ENCODE assay signal across 8 cellular contexts in the genomic region with DNA sequence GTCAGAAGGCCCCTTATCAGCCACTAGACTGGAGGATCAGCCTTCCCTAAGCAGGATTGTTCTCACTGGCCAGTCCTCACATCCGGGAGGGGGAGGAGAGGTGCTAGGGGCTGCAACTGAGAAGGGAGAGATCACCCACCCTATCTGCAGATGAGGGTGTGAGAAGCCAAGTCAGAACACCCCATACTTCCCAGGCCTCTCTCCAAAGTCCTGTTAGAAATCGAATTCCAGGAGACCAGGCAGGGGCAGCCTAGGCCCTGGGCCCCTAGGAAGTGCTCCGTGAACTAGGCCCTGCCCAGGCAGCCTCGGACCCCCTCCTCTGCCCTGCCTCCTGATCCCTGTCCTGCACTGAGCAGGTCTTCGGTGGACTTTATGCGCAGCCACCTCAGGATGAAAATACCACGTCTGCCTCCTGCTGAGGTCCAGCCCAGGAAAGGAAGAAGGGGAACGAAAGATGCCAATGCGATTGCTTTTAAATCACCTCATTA. TPM values are rescaled to one million over a fixed set of nuclear protein-coding genes. Genes with fewer than 3 reads are reported as not detected.
A peak's percentile ranks its signal among the peaks of the same experiment; 100 is the strongest.
DNase-seq lines count a peak whose midpoint lies in the region; ATAC-seq and TF ChIP-seq lines count a peak whose summit lies in the region.

No MANE protein-coding gene starts in this region.

- H3K27ac Mint-ChIP-seq in T-helper 17 cell, result no peak overlapping the region

- peaks cover 2% of the 10 kb centered on the region for H3K36me3 Mint-ChIP-seq in T-helper 17 cell (ENCODE audit: low read depth)

- H3K4me3 ChIP-seq in HCT116 (replicated peaks in 1 of 2; ENCODE audit: low read depth in 1 of 2, low read length in 2 of 2) (peak overlapping the region; percentile 79 to 90), prostate gland (peak overlapping the region; percentile 69 to 70)

- POLR2A ChIA-PET in HCT116 (lab: Charles Lee), result no interaction called here

- ATAC-seq in HCT116 (peak; percentile 12; the same call in 1 of the 2 replicates), T-helper 17 cell (no peak), HG02870 (IDR thresholded peaks at IDR 0.05; ENCODE audit: unreplicated experiment) (no peak)

- DNase-seq in HCT116 (ENCODE audit: low read depth, low spot score), result no peak
- no peak for DNase-seq in T-helper 17 cell
- DNase-seq in foreskin melanocyte, result peak; percentile 53
- DNase-seq in prostate gland (ENCODE audit: low spot score), result no peak
- DNase-seq in NCI-H1105 (lab: John Stamatoyannopoulos, UW), result no peak
- DNase-seq in stimulated activated CD4-positive, alpha-beta T cell treated with anti-CD3 and anti-CD28 coated beads, Interleukin-4, amount 100 ng/mL, for 4 hours, result no peak
- DNase-seq in mesenteric fat pad (ENCODE audit: low spot score), result no peak

- peak overlapping the region; percentile 79 for H3K9ac ChIP-seq in HCT116 (ENCODE audit: low read length)

- RAD21 ChIA-PET in HCT116 (lab: Charles Lee; ENCODE audit: low non-redundant PET in 1 of 2, low total read pairs in 2 of 2, uncharacterized antibody in 2 of 2, unreplicated experiment in 2 of 2), result no interaction called here

- BruUV-seq in HCT116 (replicated peaks; lab: Mats Ljungman, UMichigan), result TSS peak; percentile 42

- H3K4me1 Mint-ChIP-seq in T-helper 17 cell, result peaks cover 8% of the 10 kb centered on the region

- WGBS in prostate gland, result 17% methylated on average over 9 of the region's 9 CpGs

- peak overlapping the region; percentile 90 for H2AFZ ChIP-seq in HCT116 (ENCODE audit: low read depth, low read length, poor library complexity, severe bottlenecking)

- no peaks in the 10 kb centered on the region for H3K9me2 ChIP-seq in HCT116 (ENCODE audit: insufficient read depth)

- peak overlapping the region; percentile 25 for H3K4me3 Mint-ChIP-seq in T-helper 17 cell

- peaks cover 13 to 39% of the 10 kb centered on the region in 2 experiments for H3K4me1 ChIP-seq in HCT116 (ENCODE audit: control insufficient read depth in 1 of 2, insufficient read depth in 2 of 2, low read length in 2 of 2)
- no peaks in the 10 kb centered on the region for H3K4me1 ChIP-seq in prostate gland (replicated peaks)

- TF ChIP-seq RAD21 in HCT116 (IDR thresholded peaks at IDR 0.05; ENCODE audit: low read depth), result no peak

- no peaks in the 10 kb centered on the region for H3K9me3 ChIP-seq in HCT116 (ENCODE audit: control insufficient read depth in 1 of 2, insufficient read depth in 1 of 2, low read depth in 1 of 2, low read length in 2 of 2)
- H3K9me3 ChIP-seq in T-helper 17 cell (ENCODE audit: control insufficient read depth, low read length, poor library complexity, severe bottlenecking), result no peaks in the 10 kb centered on the region
- H3K9me3 ChIP-seq in prostate gland, result no peaks in the 10 kb centered on the region

- no peaks in the 10 kb centered on the region for H4K20me1 ChIP-seq in HCT116 (ENCODE audit: insufficient read depth)

- H3K27ac ChIP-seq in HCT116 (ENCODE audit: low read depth, low read length) (peak overlapping the region; percentile 91), prostate gland (peak overlapping the region; percentile 84 to 85)

- TF ChIP-seq POLR2A in HCT116 (IDR thresholded peaks at IDR 0.05; ENCODE audit: borderline replicate concordance, extremely low read depth, insufficient read depth, insufficient read length) (no peak), prostate gland (IDR thresholded peaks at IDR 0.05) (no peak)

- no peaks in the 10 kb centered on the region for H3K27me3 ChIP-seq in HCT116 (ENCODE audit: insufficient read depth, low read length)
- no peaks in the 10 kb centered on the region for H3K27me3 ChIP-seq in prostate gland (replicated peaks; ENCODE audit: insufficient read depth)

- TF ChIP-seq CTCF in HCT116 (IDR thresholded peaks at IDR 0.05 in 2 of 3, conservative IDR thresholded peaks at IDR 0.05 in 1 of 3; ENCODE audit: borderline replicate concordance in 1 of 3, insufficient read depth in 1 of 3, low read depth in 2 of 3, low read length in 2 of 3) (no peak), prostate gland (IDR thresholded peaks at IDR 0.05) (no peak)

- H3K36me3 ChIP-seq in HCT116 (ENCODE audit: control insufficient read depth in 1 of 2, insufficient read depth in 2 of 2, low read length in 2 of 2) (no peaks in the 10 kb centered on the region), prostate gland (no peaks in the 10 kb centered on the region)

- intact Hi-C loops in HCT116 (cut with micrococcal nuclease), result no loop called here
- intact Hi-C loops in prostate gland (cut with DNase I), result no loop called here

- CTCF ChIA-PET in HCT116 (lab: Charles Lee), result no interaction called here

- H3K4me2 ChIP-seq in HCT116 (ENCODE audit: low read length), result peak overlapping the region; percentile 100

- peaks cover 24% of the 10 kb centered on the region; the same call in 1 of the 2 replicates for H3K79me2 ChIP-seq in HCT116 (ENCODE audit: insufficient read depth, low read length)

- H3K27me3 Mint-ChIP-seq in T-helper 17 cell, result peaks cover 78% of the 10 kb centered on the region

TF ChIP-seq in HCT116, 20 proteins besides CTCF, POLR2A, EP300 and RAD21:
- TF ChIP-seq EZH2 (IDR thresholded peaks at IDR 0.05) (no peak), ZFX (IDR thresholded peaks at IDR 0.05) (no peak; the same call in 1 of the 2 replicates), ZNF274 (IDR thresholded peaks at IDR 0.05; ENCODE audit: low read depth, low read length) (no peak), POLR2AphosphoS5 (IDR thresholded peaks at IDR 0.05; ENCODE audit: low read depth, low read length) (no peak)
- TF ChIP-seq, protein P1, sequence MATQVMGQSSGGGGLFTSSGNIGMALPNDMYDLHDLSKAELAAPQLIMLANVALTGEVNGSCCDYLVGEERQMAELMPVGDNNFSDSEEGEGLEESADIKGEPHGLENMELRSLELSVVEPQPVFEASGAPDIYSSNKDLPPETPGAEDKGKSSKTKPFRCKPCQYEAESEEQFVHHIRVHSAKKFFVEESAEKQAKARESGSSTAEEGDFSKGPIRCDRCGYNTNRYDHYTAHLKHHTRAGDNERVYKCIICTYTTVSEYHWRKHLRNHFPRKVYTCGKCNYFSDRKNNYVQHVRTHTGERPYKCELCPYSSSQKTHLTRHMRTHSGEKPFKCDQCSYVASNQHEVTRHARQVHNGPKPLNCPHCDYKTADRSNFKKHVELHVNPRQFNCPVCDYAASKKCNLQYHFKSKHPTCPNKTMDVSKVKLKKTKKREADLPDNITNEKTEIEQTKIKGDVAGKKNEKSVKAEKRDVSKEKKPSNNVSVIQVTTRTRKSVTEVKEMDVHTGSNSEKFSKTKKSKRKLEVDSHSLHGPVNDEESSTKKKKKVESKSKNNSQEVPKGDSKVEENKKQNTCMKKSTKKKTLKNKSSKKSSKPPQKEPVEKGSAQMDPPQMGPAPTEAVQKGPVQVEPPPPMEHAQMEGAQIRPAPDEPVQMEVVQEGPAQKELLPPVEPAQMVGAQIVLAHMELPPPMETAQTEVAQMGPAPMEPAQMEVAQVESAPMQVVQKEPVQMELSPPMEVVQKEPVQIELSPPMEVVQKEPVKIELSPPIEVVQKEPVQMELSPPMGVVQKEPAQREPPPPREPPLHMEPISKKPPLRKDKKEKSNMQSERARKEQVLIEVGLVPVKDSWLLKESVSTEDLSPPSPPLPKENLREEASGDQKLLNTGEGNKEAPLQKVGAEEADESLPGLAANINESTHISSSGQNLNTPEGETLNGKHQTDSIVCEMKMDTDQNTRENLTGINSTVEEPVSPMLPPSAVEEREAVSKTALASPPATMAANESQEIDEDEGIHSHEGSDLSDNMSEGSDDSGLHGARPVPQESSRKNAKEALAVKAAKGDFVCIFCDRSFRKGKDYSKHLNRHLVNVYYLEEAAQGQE (IDR thresholded peaks at IDR 0.05; ENCODE audit: low read depth), result no peak
- TF ChIP-seq, protein P2, sequence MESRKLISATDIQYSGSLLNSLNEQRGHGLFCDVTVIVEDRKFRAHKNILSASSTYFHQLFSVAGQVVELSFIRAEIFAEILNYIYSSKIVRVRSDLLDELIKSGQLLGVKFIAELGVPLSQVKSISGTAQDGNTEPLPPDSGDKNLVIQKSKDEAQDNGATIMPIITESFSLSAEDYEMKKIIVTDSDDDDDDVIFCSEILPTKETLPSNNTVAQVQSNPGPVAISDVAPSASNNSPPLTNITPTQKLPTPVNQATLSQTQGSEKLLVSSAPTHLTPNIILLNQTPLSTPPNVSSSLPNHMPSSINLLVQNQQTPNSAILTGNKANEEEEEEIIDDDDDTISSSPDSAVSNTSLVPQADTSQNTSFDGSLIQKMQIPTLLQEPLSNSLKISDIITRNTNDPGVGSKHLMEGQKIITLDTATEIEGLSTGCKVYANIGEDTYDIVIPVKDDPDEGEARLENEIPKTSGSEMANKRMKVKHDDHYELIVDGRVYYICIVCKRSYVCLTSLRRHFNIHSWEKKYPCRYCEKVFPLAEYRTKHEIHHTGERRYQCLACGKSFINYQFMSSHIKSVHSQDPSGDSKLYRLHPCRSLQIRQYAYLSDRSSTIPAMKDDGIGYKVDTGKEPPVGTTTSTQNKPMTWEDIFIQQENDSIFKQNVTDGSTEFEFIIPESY (IDR thresholded peaks at IDR 0.05; ENCODE audit: extremely low read depth, insufficient replicate concordance, low read length), result no peak

RNA-seq across cellular contexts. Expression of a gene that starts 0.9 kb away (rescaled TPM):
- total RNA-seq in HCT116 (2021; ENCODE audit: unreplicated experiment), result 9.6 TPM
- polyA plus RNA-seq in HCT116 (2012), result 3.4 and 4.8 TPM in 2 replicates
- total RNA-seq in T-helper 17 cell, result not detected
- 10 to 100 TPM; 10.2 to 18.7 TPM for total RNA-seq in prostate gland
- total RNA-seq in mesenteric fat pad, result 13.7 TPM

RNA-seq across cellular contexts. Expression of a gene that starts 17.7 kb away (rescaled TPM):
- not detected for total RNA-seq in HCT116 (2021; ENCODE audit: unreplicated experiment)
- 0.09 TPM in 1 of 2 replicates, not detected in the other for polyA plus RNA-seq in HCT116 (2012)
- total RNA-seq in T-helper 17 cell, result not detected
- not detected for total RNA-seq in prostate gland
- not detected for total RNA-seq in mesenteric fat pad

Comparison
In these comparisons a context has a peak if more than half of its experiments do, and no peak if none do; other contexts are left out.
1. RNA of a gene that starts 0.9 kb away (total RNA-seq): 10.2 to 18.7 TPM in prostate gland, 13.7 TPM in mesenteric fat pad (single experiment) and 9.6 TPM in HCT116 (single experiment); not detected in T-helper 17 cell; every median in the first group is over 10 times any median in the second.